In the genomic region with DNA sequence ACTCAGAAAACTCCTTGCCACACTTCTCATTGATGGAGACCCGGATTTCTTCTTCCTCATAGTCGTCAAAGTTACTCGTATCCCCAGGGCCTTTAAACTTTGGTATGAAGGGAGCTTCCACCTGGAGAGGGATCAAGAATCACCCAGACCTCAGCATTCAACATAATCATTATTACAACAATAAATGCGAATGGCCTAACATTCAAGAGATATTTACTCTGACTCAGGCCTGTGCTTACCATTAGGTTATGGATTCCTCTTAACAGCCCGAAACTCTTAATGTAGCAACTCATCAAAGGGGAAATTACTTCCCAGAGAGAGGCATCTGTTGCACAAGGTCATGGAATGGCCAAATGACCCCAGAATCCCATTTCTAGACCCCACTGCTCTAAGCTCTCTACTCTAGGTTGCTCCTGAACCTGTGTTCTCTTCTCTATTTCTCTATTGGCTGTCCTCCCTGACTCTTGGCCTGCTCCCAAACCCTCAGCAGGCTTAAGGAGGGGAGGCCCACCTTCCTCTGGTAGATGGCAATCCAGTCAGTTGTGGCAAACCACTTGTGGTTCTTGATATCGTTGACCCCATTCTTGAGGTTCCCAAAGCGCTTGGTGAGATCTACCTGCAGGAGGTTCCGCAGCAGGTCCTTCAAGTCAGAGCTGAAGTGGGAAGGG, we compare ENCODE assay signal across 22 cellular contexts. TPM values are rescaled to one million over a fixed set of nuclear protein-coding genes. Genes with fewer than 3 reads are reported as not detected.
DNase-seq lines count a peak whose midpoint lies in the region; ATAC-seq and TF ChIP-seq lines count a peak whose summit lies in the region.
"Had no signal": no experiment of that assay in that cellular context is flagged by ENCODE, and none has a peak within 500 bp of the region (broad histone marks: within the 10 kb centered on the region; RNA-seq: fewer than 3 reads in every experiment).

No MANE protein-coding gene starts in this region.

- H3K4me1 Mint-ChIP-seq in CD4-positive, CD25-positive, alpha-beta regulatory T cell, result peaks cover 5 to 28% (median 19%) of the 10 kb centered on the region in 4 donors
- peaks cover 10 to 23% (median 13%) of the 10 kb centered on the region in 3 donors for H3K4me1 Mint-ChIP-seq in CD8-positive, alpha-beta memory T cell
- peaks cover 16% of the 10 kb centered on the region for H3K4me1 Mint-ChIP-seq in activated CD8-positive, alpha-beta T cell treated with anti-CD3 and anti-CD28 coated beads for 36 hours (ENCODE audit: low read depth)
- peaks cover 14 to 28% (median 19%) of the 10 kb centered on the region in 4 donors for H3K4me1 Mint-ChIP-seq in naive thymus-derived CD8-positive, alpha-beta T cell

- H3K27me3 Mint-ChIP-seq in CD4-positive, CD25-positive, alpha-beta regulatory T cell, result peaks cover 15% of the 10 kb centered on the region
- peaks cover 0 to 4% of the 10 kb centered on the region in 2 donors for H3K27me3 Mint-ChIP-seq in CD8-positive, alpha-beta memory T cell
- H3K27me3 Mint-ChIP-seq in activated CD8-positive, alpha-beta T cell treated with anti-CD3 and anti-CD28 coated beads for 36 hours, result no peaks in the 10 kb centered on the region
- H3K27me3 Mint-ChIP-seq in naive thymus-derived CD8-positive, alpha-beta T cell, result peaks cover 0 to 2% (median 0%) of the 10 kb centered on the region in 5 donors
- H3K27me3 Mint-ChIP-seq: effector memory CD8-positive, alpha-beta T cell had no signal

- peaks cover 0 to 6% of the 10 kb centered on the region in 2 experiments for H3K9me3 ChIP-seq in CD4-positive, CD25-positive, alpha-beta regulatory T cell (ENCODE audit: control insufficient read depth in 2 of 2, low read length in 2 of 2)
- no peaks in the 10 kb centered on the region for H3K9me3 ChIP-seq in CD8-positive, alpha-beta memory T cell (ENCODE audit: low read length)
- H3K9me3 ChIP-seq in aorta (ENCODE audit: control insufficient read depth, low read length), result no peaks in the 10 kb centered on the region

- H3K4me3 ChIP-seq in CD4-positive, CD25-positive, alpha-beta regulatory T cell (ENCODE audit: low read depth, low read length), result no peak overlapping the region
- H3K4me3 ChIP-seq in CD8-positive, alpha-beta memory T cell (ENCODE audit: low read length), result no peak overlapping the region
- H3K4me3 ChIP-seq in aorta (ENCODE audit: low read length in 2 of 2), result no peak overlapping the region
- H3K4me3 ChIP-seq: psoas muscle, smooth muscle cell had no signal

- CTCF ChIA-PET in CD8-positive, alpha-beta memory T cell (lab: Charles Lee), result interaction anchor here (1.5 to 2.8 kb wide), 3 partner anchors 23 to 43 kb away, joined by 3 to 12 read pairs (median 3); a partner anchor contains a TSS
- CTCF ChIA-PET in activated CD8-positive, alpha-beta T cell treated with anti-CD3 and anti-CD28 coated beads for 36 hours (lab: Charles Lee), result interaction anchor here (0.7 to 3.7 kb wide), 4 partner anchors 12 to 43 kb away, joined by 3 to 29 read pairs (median 6); a partner anchor contains a TSS

- ATAC-seq in CD4-positive, CD25-positive, alpha-beta regulatory T cell (ENCODE audit: low read depth in 2 of 2), result no peak
- ATAC-seq in activated CD8-positive, alpha-beta T cell treated with anti-CD3 and anti-CD28 coated beads for 36 hours, result no peak
- ATAC-seq in naive thymus-derived CD8-positive, alpha-beta T cell, result no peak
- no peak for ATAC-seq in aorta (ENCODE audit: low FRiP score)
- ATAC-seq: effector memory CD8-positive, alpha-beta T cell; psoas muscle had no signal

- WGBS in aorta, 2 donors, result 96 to 97% methylated on average over 8 of the region's 8 CpGs

- H3K36me3 Mint-ChIP-seq in CD4-positive, CD25-positive, alpha-beta regulatory T cell, result peaks cover 17% of the 10 kb centered on the region
- H3K36me3 Mint-ChIP-seq in CD8-positive, alpha-beta memory T cell, result peaks cover 0 to 31% (median 7%) of the 10 kb centered on the region in 3 donors
- peaks cover 33% of the 10 kb centered on the region for H3K36me3 Mint-ChIP-seq in activated CD8-positive, alpha-beta T cell treated with anti-CD3 and anti-CD28 coated beads for 36 hours (ENCODE audit: low read depth)
- H3K36me3 Mint-ChIP-seq in naive thymus-derived CD8-positive, alpha-beta T cell, result peaks cover 4 to 24% (median 14%) of the 10 kb centered on the region in 3 donors

- no peak for TF ChIP-seq CTCF in activated CD8-positive, alpha-beta T cell treated with anti-CD3 and anti-CD28 coated beads for 36 hours (IDR thresholded peaks at IDR 0.05)

- H3K27ac Mint-ChIP-seq in CD4-positive, CD25-positive, alpha-beta regulatory T cell, result peak overlapping the region; percentile 23 to 58 (median 36)
- H3K27ac Mint-ChIP-seq in CD8-positive, alpha-beta memory T cell, result peak overlapping the region in 5 of 8 donors; percentile 0 to 88 (median 63)
- peak overlapping the region; percentile 30 for H3K27ac Mint-ChIP-seq in activated CD8-positive, alpha-beta T cell treated with anti-CD3 and anti-CD28 coated beads for 36 hours
- H3K27ac Mint-ChIP-seq in naive thymus-derived CD8-positive, alpha-beta T cell, result peak overlapping the region in 9 of 10 donors; percentile 24 to 88 (median 75)
- H3K27ac Mint-ChIP-seq: effector memory CD8-positive, alpha-beta T cell had no signal

- no peak for DNase-seq in CD4-positive, CD25-positive, alpha-beta regulatory T cell
- DNase-seq in CD8-positive, alpha-beta memory T cell, result no peak
- no peak for DNase-seq in activated CD8-positive, alpha-beta T cell treated with anti-CD3 and anti-CD28 coated beads for 36 hours
- no peak for DNase-seq in naive thymus-derived CD8-positive, alpha-beta T cell
- DNase-seq in medulla oblongata (ENCODE audit: extremely low spot score) (no peak), aorta (no peak), DMS114 treated with DMSO at 0.1 percent for 48 hours (lab: John Stamatoyannopoulos, UW; ENCODE audit: unreplicated experiment) (no peak)
- DNase-seq: activated CD4-positive, alpha-beta T cell treated with anti-CD3 and anti-CD28 coated beads for 1 hour; activated T-cell treated with anti-CD3 and anti-CD28 coated beads for 4 hours; DMS153; effector memory CD8-positive, alpha-beta T cell; NCI-H1417; NCI-H524 treated with DMSO at 0.1 percent for 48 hours; psoas muscle; SHP77 treated with DMSO at 0.1 percent for 48 hours; stimulated activated CD4-positive, alpha-beta T cell treated with anti-CD3 and anti-CD28 coated beads, Interleukin-4, amount 100 ng/mL, for 24 hours had no signal

- H3K27me3 ChIP-seq in CD4-positive, CD25-positive, alpha-beta regulatory T cell (ENCODE audit: control insufficient read depth, insufficient read depth, low read length), result no peaks in the 10 kb centered on the region
- H3K27me3 ChIP-seq in CD8-positive, alpha-beta memory T cell (ENCODE audit: insufficient read depth, low read length, poor library complexity, severe bottlenecking), result no peaks in the 10 kb centered on the region
- H3K27me3 ChIP-seq in aorta (ENCODE audit: control insufficient read depth in 1 of 2, insufficient read depth in 2 of 2, low read length in 1 of 2), result no peaks in the 10 kb centered on the region

- H3K36me3 ChIP-seq in CD4-positive, CD25-positive, alpha-beta regulatory T cell (ENCODE audit: control insufficient read depth, insufficient read depth, low read length), result peaks cover 13% of the 10 kb centered on the region
- no peaks in the 10 kb centered on the region for H3K36me3 ChIP-seq in CD8-positive, alpha-beta memory T cell (ENCODE audit: insufficient read depth, low read length)
- H3K36me3 ChIP-seq in aorta (ENCODE audit: control insufficient read depth in 1 of 2, insufficient read depth in 2 of 2, low read length in 1 of 2), result no peaks in the 10 kb centered on the region

- H3K27ac ChIP-seq in CD4-positive, CD25-positive, alpha-beta regulatory T cell (ENCODE audit: insufficient read depth, low read length, poor library complexity, severe bottlenecking), result no peak overlapping the region
- H3K27ac ChIP-seq in CD8-positive, alpha-beta memory T cell (ENCODE audit: low read depth, low read length), result no peak overlapping the region
- no peak overlapping the region for H3K27ac ChIP-seq in aorta (ENCODE audit: low read depth in 1 of 2, low read length in 2 of 2)
- H3K27ac ChIP-seq: psoas muscle had no signal

- intact Hi-C loops in activated CD8-positive, alpha-beta T cell treated with anti-CD3 and anti-CD28 coated beads for 36 hours (cut with micrococcal nuclease), result no loop called here
- intact Hi-C loops in aorta (cut with DNase I), result no loop called here

- POLR2A ChIA-PET in CD8-positive, alpha-beta memory T cell (lab: Charles Lee), result interaction anchor here (0.7 kb wide), 1 partner anchor 1456 kb away, joined by 3 read pairs; no protein-coding TSS in a partner anchor
- POLR2A ChIA-PET in activated CD8-positive, alpha-beta T cell treated with anti-CD3 and anti-CD28 coated beads for 36 hours (lab: Charles Lee), result interaction anchor here (1.1 to 1.6 kb wide), 4 partner anchors 12 to 19 kb away, joined by 3 to 5 read pairs (median 4); a partner anchor contains a TSS
- POLR2A ChIA-PET in naive thymus-derived CD8-positive, alpha-beta T cell (lab: Charles Lee), result interaction anchor here (0.9 to 1.4 kb wide), 5 partner anchors 12 to 976 kb away, joined by 3 to 5 read pairs (median 3); a partner anchor contains a TSS

- H3K9me3 Mint-ChIP-seq in CD4-positive, CD25-positive, alpha-beta regulatory T cell, result peaks cover 0 to 8% (median 2%) of the 10 kb centered on the region in 7 donors
- peaks cover 0 to 7% (median 0%) of the 10 kb centered on the region in 5 donors for H3K9me3 Mint-ChIP-seq in CD8-positive, alpha-beta memory T cell
- H3K9me3 Mint-ChIP-seq in activated CD8-positive, alpha-beta T cell treated with anti-CD3 and anti-CD28 coated beads for 36 hours, result peaks cover 11% of the 10 kb centered on the region
- H3K9me3 Mint-ChIP-seq in naive thymus-derived CD8-positive, alpha-beta T cell, result peaks cover 0 to 11% (median 0%) of the 10 kb centered on the region in 9 donors
- H3K9me3 Mint-ChIP-seq: effector memory CD8-positive, alpha-beta T cell had no signal

- H3K4me3 Mint-ChIP-seq in CD4-positive, CD25-positive, alpha-beta regulatory T cell, result peak overlapping the region; percentile 56 to 92 (median 78)
- peak overlapping the region; percentile 42 to 70 (median 63) for H3K4me3 Mint-ChIP-seq in CD8-positive, alpha-beta memory T cell
- H3K4me3 Mint-ChIP-seq in activated CD8-positive, alpha-beta T cell treated with anti-CD3 and anti-CD28 coated beads for 36 hours, result peak overlapping the region; percentile 43
- H3K4me3 Mint-ChIP-seq in naive thymus-derived CD8-positive, alpha-beta T cell, result peak overlapping the region; percentile 22 to 80 (median 59)
- H3K4me3 Mint-ChIP-seq: effector memory CD8-positive, alpha-beta T cell had no signal

- peaks cover 14% of the 10 kb centered on the region for H3K4me1 ChIP-seq in CD4-positive, CD25-positive, alpha-beta regulatory T cell (ENCODE audit: control insufficient read depth, insufficient read depth, low read length, poor library complexity, severe bottlenecking)
- H3K4me1 ChIP-seq in CD8-positive, alpha-beta memory T cell (ENCODE audit: insufficient read depth, low read length), result peaks cover 14% of the 10 kb centered on the region
- no peaks in the 10 kb centered on the region for H3K4me1 ChIP-seq in aorta (ENCODE audit: control insufficient read depth in 1 of 2, insufficient read depth in 2 of 2, low read length in 2 of 2)

RNA-seq across cellular contexts. Expression of a gene that starts 2.7 kb away (rescaled TPM):
- total RNA-seq in CD4-positive, CD25-positive, alpha-beta regulatory T cell, result 24.1 TPM
- polyA plus RNA-seq in CD4-positive, CD25-positive, alpha-beta regulatory T cell, result 1 to 10 TPM in 2 of 4 donors, under 1 TPM in 2; 0.80 to 1.4 (median 1.0) TPM
- total RNA-seq in CD8-positive, alpha-beta memory T cell, result 100 to 1,000 TPM in 1 of 2 experiments, 10 to 100 TPM in 1; 97.8 to 105 TPM
- 2.8 TPM for polyA plus RNA-seq in CD8-positive, alpha-beta memory T cell
- 10 to 100 TPM; 62.1 to 66.9 TPM for total RNA-seq in activated CD8-positive, alpha-beta T cell treated with anti-CD3 and anti-CD28 coated beads for 36 hours
- 10 to 100 TPM; 66.4 to 68.3 TPM for total RNA-seq in naive thymus-derived CD8-positive, alpha-beta T cell
- polyA plus RNA-seq in naive thymus-derived CD8-positive, alpha-beta T cell, result 1 to 10 TPM; 2.3 to 5.2 (median 2.7) TPM
- total RNA-seq in aorta, result 10 to 100 TPM; 28.1 to 32.9 TPM
- polyA plus RNA-seq in aorta, result 10 to 100 TPM; 27.4 to 28.4 TPM

RNA-seq across cellular contexts. Expression of a gene that starts 7.7 kb away (rescaled TPM):
- total RNA-seq in CD4-positive, CD25-positive, alpha-beta regulatory T cell, result not detected
- polyA plus RNA-seq in CD4-positive, CD25-positive, alpha-beta regulatory T cell, result not detected
- total RNA-seq in CD8-positive, alpha-beta memory T cell, result under 1 TPM in 1 of 2 experiments, not detected in 1; 0.42 TPM
- polyA plus RNA-seq in CD8-positive, alpha-beta memory T cell, result not detected
- not detected for total RNA-seq in activated CD8-positive, alpha-beta T cell treated with anti-CD3 and anti-CD28 coated beads for 36 hours
- total RNA-seq in naive thymus-derived CD8-positive, alpha-beta T cell, result under 1 TPM in 1 of 2 experiments, not detected in 1; 0.85 TPM
- polyA plus RNA-seq in naive thymus-derived CD8-positive, alpha-beta T cell, result not detected
- not detected for total RNA-seq in aorta
- polyA plus RNA-seq in aorta, result not detected
- total RNA-seq: cerebellum, lower leg skin, myocyte, psoas muscle, smooth muscle cell, subcutaneous adipose tissue had no signal
- polyA plus RNA-seq: BJ, psoas muscle had no signal

RNA-seq across cellular contexts. Expression of a gene that starts 20.7 kb away (rescaled TPM):
- 0.91 TPM for total RNA-seq in CD4-positive, CD25-positive, alpha-beta regulatory T cell
- under 1 TPM in 3 of 4 donors, not detected in 1; 0.22 to 0.64 (median 0.44) TPM for polyA plus RNA-seq in CD4-positive, CD25-positive, alpha-beta regulatory T cell
- 1 to 10 TPM in 1 of 2 experiments, under 1 TPM in 1; 1.00 to 1.2 TPM for total RNA-seq in CD8-positive, alpha-beta memory T cell
- polyA plus RNA-seq in CD8-positive, alpha-beta memory T cell, result 2.1 TPM
- total RNA-seq in activated CD8-positive, alpha-beta T cell treated with anti-CD3 and anti-CD28 coated beads for 36 hours, result 1 to 10 TPM; 1.4 to 1.5 TPM
- total RNA-seq in naive thymus-derived CD8-positive, alpha-beta T cell, result under 1 TPM; 0.44 to 0.99 TPM
- 1 to 10 TPM in 1 of 3 donors, under 1 TPM in 2; 0.36 to 1.4 (median 0.59) TPM for polyA plus RNA-seq in naive thymus-derived CD8-positive, alpha-beta T cell
- 1 to 10 TPM; 1.2 to 2.2 TPM for total RNA-seq in aorta
- 1 to 10 TPM; 4.7 to 6.6 TPM for polyA plus RNA-seq in aorta

RNA-seq across cellular contexts. Expression of a gene that starts 24.3 kb away (rescaled TPM):
- 40.2 TPM for total RNA-seq in CD4-positive, CD25-positive, alpha-beta regulatory T cell
- 1 to 10 TPM in 2 of 4 donors, under 1 TPM in 2; 0.47 to 1.8 (median 1.00) TPM for polyA plus RNA-seq in CD4-positive, CD25-positive, alpha-beta regulatory T cell
- 10 to 100 TPM; 77.3 to 81.0 TPM for total RNA-seq in CD8-positive, alpha-beta memory T cell
- 1.5 TPM for polyA plus RNA-seq in CD8-positive, alpha-beta memory T cell
- 10 to 100 TPM; 61.0 to 61.5 TPM for total RNA-seq in activated CD8-positive, alpha-beta T cell treated with anti-CD3 and anti-CD28 coated beads for 36 hours
- total RNA-seq in naive thymus-derived CD8-positive, alpha-beta T cell, result 10 to 100 TPM; 54.7 to 56.8 TPM
- polyA plus RNA-seq in naive thymus-derived CD8-positive, alpha-beta T cell, result 1 to 10 TPM; 1.1 to 1.8 (median 1.3) TPM
- total RNA-seq in aorta, result 100 to 1,000 TPM; 123 to 125 TPM
- 10 to 100 TPM; 53.7 to 56.3 TPM for polyA plus RNA-seq in aorta

RNA-seq across cellular contexts. Expression of a gene that starts 31.4 kb away (rescaled TPM):
- total RNA-seq in CD4-positive, CD25-positive, alpha-beta regulatory T cell, result not detected
- not detected for polyA plus RNA-seq in CD4-positive, CD25-positive, alpha-beta regulatory T cell
- not detected for total RNA-seq in CD8-positive, alpha-beta memory T cell
- polyA plus RNA-seq in CD8-positive, alpha-beta memory T cell, result not detected
- not detected for total RNA-seq in activated CD8-positive, alpha-beta T cell treated with anti-CD3 and anti-CD28 coated beads for 36 hours
- total RNA-seq in naive thymus-derived CD8-positive, alpha-beta T cell, result not detected
- polyA plus RNA-seq in naive thymus-derived CD8-positive, alpha-beta T cell, result under 1 TPM in 1 of 3 donors, not detected in 2; 0.13 TPM
- total RNA-seq in aorta, result under 1 TPM in 1 of 2 donors, not detected in 1; 0.63 TPM
- polyA plus RNA-seq in aorta, result 1 to 10 TPM in 1 of 2 donors, under 1 TPM in 1; 0.18 to 3.5 TPM
- total RNA-seq: myocyte, psoas muscle, smooth muscle cell, subcutaneous adipose tissue had no signal
